ENCODE assay signal across 1 cellular context in the genomic region with DNA sequence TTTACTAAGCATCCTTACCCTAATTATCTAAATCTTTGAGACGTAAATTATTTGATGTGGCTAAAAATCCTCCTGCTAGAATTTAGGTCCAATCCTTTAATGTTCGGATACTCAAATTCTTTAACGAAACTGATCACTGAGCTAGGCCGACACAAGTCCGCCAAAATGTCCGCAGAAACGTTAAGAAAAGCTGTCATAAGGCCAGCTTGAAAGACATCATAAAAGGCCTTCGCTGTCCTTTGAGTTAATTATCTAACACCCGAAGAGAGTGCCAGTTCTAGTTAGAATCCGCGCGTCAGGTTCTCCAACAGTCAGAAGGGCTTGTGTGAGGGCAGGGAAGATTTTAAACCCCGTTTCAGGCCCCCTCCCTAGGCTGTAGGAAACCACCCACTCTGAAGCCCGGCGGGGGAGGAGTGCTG.
TF ChIP-seq lines count a peak whose summit lies in the region.

No MANE protein-coding gene starts in this region.

TF ChIP-seq in HEK293, 187 proteins besides CTCF, POLR2A, EP300 and RAD21 (continued from another document):
- no peak for TF ChIP-seq OSR2 (tag by site-specific recombination; IDR thresholded peaks at IDR 0.05)
- TF ChIP-seq ZNF350 (tag by site-specific recombination; IDR thresholded peaks at IDR 0.05), result no peak
- TF ChIP-seq ZNF223 (tag by site-specific recombination; IDR thresholded peaks at IDR 0.05), result no peak
- no peak for TF ChIP-seq ZNF670 (tag by site-specific recombination; IDR thresholded peaks at IDR 0.05; ENCODE audit: low read depth)
- no peak for TF ChIP-seq ZNF623 (tag by site-specific recombination; IDR thresholded peaks at IDR 0.05)
- peak; percentile 94 for TF ChIP-seq ZNF600 (tag by site-specific recombination; IDR thresholded peaks at IDR 0.05)
- no peak for TF ChIP-seq OVOL3 (tag by site-specific recombination; IDR thresholded peaks at IDR 0.05)
- no peak for TF ChIP-seq YY2 (tag by site-specific recombination; IDR thresholded peaks at IDR 0.05)
- no peak for TF ChIP-seq KLF16 (tag by site-specific recombination; IDR thresholded peaks at IDR 0.05)
- TF ChIP-seq REST (tag by site-specific recombination; IDR thresholded peaks at IDR 0.05), result no peak
- TF ChIP-seq ZNF18 (tag by site-specific recombination; IDR thresholded peaks at IDR 0.05), result no peak
- TF ChIP-seq ZSCAN16 (tag by site-specific recombination; IDR thresholded peaks at IDR 0.05), result no peak
- TF ChIP-seq MZF1 (tag by site-specific recombination; IDR thresholded peaks at IDR 0.05; ENCODE audit: borderline replicate concordance), result 0 out of 2 replicates have a peak, but pooled peaks have one; percentile 6
- TF ChIP-seq SCRT2 (tag by site-specific recombination; IDR thresholded peaks at IDR 0.05), result no peak
- TF ChIP-seq ZFP69B (tag by site-specific recombination; IDR thresholded peaks at IDR 0.05), result no peak
- TF ChIP-seq, protein P1, sequence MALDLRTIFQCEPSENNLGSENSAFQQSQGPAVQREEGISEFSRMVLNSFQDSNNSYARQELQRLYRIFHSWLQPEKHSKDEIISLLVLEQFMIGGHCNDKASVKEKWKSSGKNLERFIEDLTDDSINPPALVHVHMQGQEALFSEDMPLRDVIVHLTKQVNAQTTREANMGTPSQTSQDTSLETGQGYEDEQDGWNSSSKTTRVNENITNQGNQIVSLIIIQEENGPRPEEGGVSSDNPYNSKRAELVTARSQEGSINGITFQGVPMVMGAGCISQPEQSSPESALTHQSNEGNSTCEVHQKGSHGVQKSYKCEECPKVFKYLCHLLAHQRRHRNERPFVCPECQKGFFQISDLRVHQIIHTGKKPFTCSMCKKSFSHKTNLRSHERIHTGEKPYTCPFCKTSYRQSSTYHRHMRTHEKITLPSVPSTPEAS (tag by site-specific recombination; IDR thresholded peaks at IDR 0.05), result no peak
- TF ChIP-seq ZNF184 (tag by site-specific recombination; IDR thresholded peaks at IDR 0.05), result 0 out of 2 replicates have a peak, but pooled peaks have one; percentile 20
- no peak for TF ChIP-seq ZEB2 (tag by site-specific recombination; IDR thresholded peaks at IDR 0.05)
- TF ChIP-seq ZNF324 (tag by site-specific recombination; IDR thresholded peaks at IDR 0.05), result no peak
- TF ChIP-seq ZNF175 (tag by site-specific recombination; IDR thresholded peaks at IDR 0.05), result no peak
- 0 out of 2 replicates have a peak, but pooled peaks have one; percentile 35 for TF ChIP-seq IKZF3 (tag by site-specific recombination; IDR thresholded peaks at IDR 0.05)
- no peak for TF ChIP-seq ZNF48 (tag by site-specific recombination; IDR thresholded peaks at IDR 0.05)
- no peak for TF ChIP-seq ZNF510 (tag by site-specific recombination; IDR thresholded peaks at IDR 0.05; ENCODE audit: insufficient replicate concordance)
- TF ChIP-seq ZNF558 (tag by site-specific recombination; IDR thresholded peaks at IDR 0.05), result no peak
- TF ChIP-seq ZNF830 (tag by site-specific recombination; IDR thresholded peaks at IDR 0.05; ENCODE audit: low read depth), result no peak
TF ChIP-seq in HEK293: peak in this region for 5.
